8 cellular contexts compared by ENCODE assay signal in genomic region chr14:64540208-64541202, GRCh38.
A peak's percentile ranks its signal among the peaks of the same experiment; 100 is the strongest.
DNase-seq lines count a peak whose midpoint lies in the region; ATAC-seq, FAIRE-seq and TF ChIP-seq lines count a peak whose summit lies in the region.

Gene HSPA2, plus strand, starts transcription at chr14:64540741. Its CDS starts 109 bp downstream, at chr14:64540850.

- no peak for TF ChIP-seq POLR2A in H54 (IDR thresholded peaks at IDR 0.05; ENCODE audit: low read depth, low read length)

- DNase-seq in GM12864 (ENCODE audit: low read depth): peak; percentile 91
- DNase-seq in NCI-H1092 treated with DMSO at 0.1 percent for 48 hours (lab: John Stamatoyannopoulos, UW): peak; percentile 100
- DNase-seq in T-helper 22 cell (ENCODE audit: low read depth): peak; percentile 89
- DNase-seq in astrocyte of the spinal cord (ENCODE audit: low read depth, low spot score): peak; percentile 100
- DNase-seq in hippocampal formation (lab: John Stamatoyannopoulos, UW): peak; percentile 99 to 100
- peak; percentile 98 for DNase-seq in retina
- DNase-seq in H54 (ENCODE audit: insufficient read length, low spot score): no peak

- H3K4me3 ChIP-seq in GM12864 (ENCODE audit: low read depth, low read length): peak within 1 kb of the TSS; percentile 81
- peak within 1 kb of the TSS; percentile 52 for H3K4me3 ChIP-seq in astrocyte of the spinal cord (ENCODE audit: low read depth, low read length)

- in situ Hi-C loops in astrocyte of the spinal cord (cut with HindIII; ENCODE audit: low sequenced_read_pairs): no loop called here

- peak; percentile 96 for ATAC-seq in HG02623 (IDR thresholded peaks at IDR 0.05; ENCODE audit: unreplicated experiment)

- TF ChIP-seq CTCF in GM12864 (IDR thresholded peaks at IDR 0.05; ENCODE audit: low read depth, low read length, missing control alignments) (peak; percentile 60), astrocyte of the spinal cord (IDR thresholded peaks at IDR 0.05; ENCODE audit: low read depth, low read length) (peak; percentile 86)

- no peak for FAIRE-seq in H54 (lab: Jason Lieb, UNC)
